17 cellular contexts compared by ENCODE assay signal in the genomic region with DNA sequence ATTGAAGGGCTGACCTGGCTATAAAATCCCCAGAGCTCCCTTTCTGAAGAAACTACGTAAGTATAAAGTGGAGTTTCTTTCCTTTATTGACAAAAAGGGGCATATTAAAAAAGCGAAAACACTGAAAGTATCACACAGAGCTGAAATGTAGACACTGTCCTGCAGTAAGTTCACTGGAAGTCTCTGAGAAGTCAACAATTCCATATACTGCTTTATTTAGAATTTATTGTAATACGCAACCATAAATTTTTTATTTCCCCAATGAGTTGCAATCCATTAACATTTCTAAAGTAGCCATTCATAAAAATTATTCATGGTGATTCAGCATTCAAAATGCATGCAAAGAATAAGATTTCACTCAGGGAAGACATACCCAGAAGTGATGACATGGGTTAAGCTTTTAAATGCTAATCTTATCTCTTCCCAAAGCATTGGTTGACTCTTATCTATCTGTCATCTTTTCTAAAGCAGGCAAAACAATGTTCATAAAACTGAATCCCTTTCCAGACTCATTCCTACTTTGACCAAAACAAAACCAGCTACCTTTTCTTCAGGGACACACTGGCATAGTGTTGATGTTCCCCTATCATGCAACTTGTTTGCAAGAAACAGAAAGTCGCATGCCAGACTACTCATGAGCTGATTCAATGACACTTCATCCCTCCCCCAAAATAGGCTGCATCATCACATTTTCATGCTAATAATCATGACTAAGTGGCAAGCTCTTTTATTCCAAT. TPM values are rescaled to one million over a fixed set of nuclear protein-coding genes. Genes with fewer than 3 reads are reported as not detected.
DNase-seq lines count a peak whose midpoint lies in the region; ATAC-seq and TF ChIP-seq lines count a peak whose summit lies in the region.
"Had no signal": no experiment of that assay in that cellular context is flagged by ENCODE, and none has a peak within 500 bp of the region (broad histone marks: within the 10 kb centered on the region; RNA-seq: fewer than 3 reads in every experiment).

No MANE protein-coding gene starts in this region.

- H3K36me3 ChIP-seq in colonic mucosa (no peaks in the 10 kb centered on the region), ascending aorta (no peaks in the 10 kb centered on the region)
- H3K36me3 ChIP-seq: BE2C, spleen had no signal

- intact Hi-C loops in colonic mucosa (cut with DNase I) (loop anchor here (10.0 kb wide), 1 partner anchor 962 kb away; the partner anchor contains the start of genes GALNT4 and POC1B), ascending aorta (cut with DNase I) (no loop called here)

- no peak for TF ChIP-seq CTCF in colonic mucosa (IDR thresholded peaks at IDR 0.05)
- no peak for TF ChIP-seq CTCF in ascending aorta (IDR thresholded peaks at IDR 0.05)

- no peak overlapping the region for H3K4me3 ChIP-seq in colonic mucosa
- H3K4me3 ChIP-seq in ascending aorta = no peak overlapping the region
- H3K4me3 ChIP-seq: body of pancreas, spleen had no signal

- no peaks in the 10 kb centered on the region for H3K9me3 ChIP-seq in colonic mucosa
- H3K9me3 ChIP-seq in ascending aorta = no peaks in the 10 kb centered on the region
- H3K9me3 ChIP-seq: BE2C, body of pancreas, spleen had no signal

- no peak for ATAC-seq in GM21360 (IDR thresholded peaks at IDR 0.05; ENCODE audit: unreplicated experiment)
- no peak for ATAC-seq in HG03442 (IDR thresholded peaks at IDR 0.05; ENCODE audit: unreplicated experiment)
- ATAC-seq: body of pancreas had no signal

- peaks cover 11% of the 10 kb centered on the region for H3K4me1 ChIP-seq in colonic mucosa
- no peaks in the 10 kb centered on the region for H3K4me1 ChIP-seq in ascending aorta
- H3K4me1 ChIP-seq: BE2C, spleen had no signal

- H3K27ac ChIP-seq in colonic mucosa (peak overlapping the region; percentile 51), ascending aorta (no peak overlapping the region)
- H3K27ac ChIP-seq: body of pancreas, spleen had no signal

- H3K27me3 ChIP-seq in colonic mucosa (no peaks in the 10 kb centered on the region), ascending aorta (no peaks in the 10 kb centered on the region)
- H3K27me3 ChIP-seq: BE2C, body of pancreas, spleen had no signal

- peak; percentile 70 for DNase-seq in EL
- DNase-seq in LHCN-M2 (ENCODE audit: low read depth) = peak; percentile 62
- no peak for DNase-seq in colonic mucosa
- peak; percentile 49 for DNase-seq in kidney tubule cell (ENCODE audit: low spot score)
- no peak for DNase-seq in ascending aorta (ENCODE audit: low spot score in 2 of 2)
- no peak for DNase-seq in DMS153 treated with DMSO at 0.1 percent for 48 hours (lab: John Stamatoyannopoulos, UW; ENCODE audit: unreplicated experiment)
- DNase-seq: activated B cell treated with CpG ODN at 0.5 μM for 24 hours; activated naive CD4-positive, alpha-beta T cell treated with anti-CD3 and anti-CD28 coated beads, Interleukin-2, amount 50 U/mL, for 16 hours; activated T-cell treated with anti-CD3 and anti-CD28 coated beads, Interleukin-2, amount 50 U/mL, for 48 hours; BE2C; body of pancreas; NCI-H2029; Right ventricle myocardium superior; spleen; stimulated activated CD8-positive, alpha-beta memory T cell treated with anti-CD3 and anti-CD28 coated beads, Interleukin-4, amount 100 ng/mL, for 48 hours had no signal

- no peak overlapping the region for H3K9ac ChIP-seq in colonic mucosa (ENCODE audit: low read depth in 2 of 2, low read length in 2 of 2)

RNA-seq across cellular contexts. Expression of gene KITLG, which starts 17.3 kb away (rescaled TPM):
- total RNA-seq in LHCN-M2 (2014; rRNA removed) (6.2 and 10.4 TPM in 2 replicates), colonic mucosa (10 to 100 TPM; 32.8 to 37.1 TPM), ascending aorta (13.2 TPM)
- 0.70 TPM for polyA plus RNA-seq in LHCN-M2 (2012)
- total RNA-seq: activated B cell treated with CpG ODN at 0.5 μM for 24 hours had no signal

Comparison
In these comparisons a context has a peak if more than half of its experiments do, and no peak if none do; other contexts are left out.
1. DNase-seq: peak in EL (single experiment), LHCN-M2 (single experiment) and kidney tubule cell (single experiment); none in colonic mucosa (single experiment), ascending aorta (0 of 2) and DMS153 treated with DMSO at 0.1 percent for 48 hours (single experiment).